3 cellular contexts compared by ENCODE assay signal in the genomic region with DNA sequence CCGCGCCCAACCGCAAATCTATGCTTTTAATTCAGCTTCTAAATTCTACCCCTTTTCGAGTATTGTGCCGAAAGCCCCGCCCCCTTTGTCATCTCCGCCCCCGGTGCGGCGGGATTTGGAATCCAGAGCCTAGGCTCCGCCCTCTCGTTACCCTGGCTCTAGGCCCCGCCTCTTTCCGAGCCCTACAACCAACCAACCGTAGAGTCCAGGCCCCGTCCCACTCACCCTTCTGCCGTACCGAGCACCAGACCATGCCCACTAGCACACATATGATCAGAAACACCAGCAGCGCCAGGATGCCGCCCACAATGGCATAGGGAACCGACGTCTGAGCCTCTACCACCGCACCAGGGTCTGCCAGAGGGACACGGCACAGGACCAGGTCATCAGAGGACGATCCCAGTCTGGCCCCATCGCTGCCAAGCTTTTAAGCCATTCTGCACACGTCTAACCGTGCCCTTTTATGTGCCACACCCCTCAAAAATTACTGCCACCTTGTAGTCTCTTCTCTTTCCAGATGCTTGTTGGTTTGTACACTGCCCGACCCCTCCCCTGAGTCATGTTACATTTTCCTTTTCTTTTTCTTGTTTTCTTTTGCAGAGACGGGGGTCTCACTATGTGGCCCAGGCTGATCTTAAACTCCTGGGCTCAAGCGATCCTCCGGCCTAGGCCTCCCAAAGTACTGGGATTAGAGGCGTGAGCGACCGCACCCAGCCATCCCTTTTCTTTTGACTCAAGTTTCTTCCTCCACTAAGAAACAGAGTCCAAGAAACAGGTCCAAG.
TF ChIP-seq lines count a peak whose summit lies in the region.

No MANE protein-coding gene starts in this region.

TF ChIP-seq in SK-N-SH, 30 proteins besides CTCF, POLR2A, EP300 and RAD21:
- TF ChIP-seq, protein P1, sequence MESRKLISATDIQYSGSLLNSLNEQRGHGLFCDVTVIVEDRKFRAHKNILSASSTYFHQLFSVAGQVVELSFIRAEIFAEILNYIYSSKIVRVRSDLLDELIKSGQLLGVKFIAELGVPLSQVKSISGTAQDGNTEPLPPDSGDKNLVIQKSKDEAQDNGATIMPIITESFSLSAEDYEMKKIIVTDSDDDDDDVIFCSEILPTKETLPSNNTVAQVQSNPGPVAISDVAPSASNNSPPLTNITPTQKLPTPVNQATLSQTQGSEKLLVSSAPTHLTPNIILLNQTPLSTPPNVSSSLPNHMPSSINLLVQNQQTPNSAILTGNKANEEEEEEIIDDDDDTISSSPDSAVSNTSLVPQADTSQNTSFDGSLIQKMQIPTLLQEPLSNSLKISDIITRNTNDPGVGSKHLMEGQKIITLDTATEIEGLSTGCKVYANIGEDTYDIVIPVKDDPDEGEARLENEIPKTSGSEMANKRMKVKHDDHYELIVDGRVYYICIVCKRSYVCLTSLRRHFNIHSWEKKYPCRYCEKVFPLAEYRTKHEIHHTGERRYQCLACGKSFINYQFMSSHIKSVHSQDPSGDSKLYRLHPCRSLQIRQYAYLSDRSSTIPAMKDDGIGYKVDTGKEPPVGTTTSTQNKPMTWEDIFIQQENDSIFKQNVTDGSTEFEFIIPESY (IDR thresholded peaks at IDR 0.05; ENCODE audit: borderline replicate concordance, low read depth), result no peak
- TF ChIP-seq USF1 (IDR thresholded peaks at IDR 0.05; ENCODE audit: borderline replicate concordance, low read depth), result no peak
- no peak for TF ChIP-seq GABPA (IDR thresholded peaks at IDR 0.05; ENCODE audit: low read depth)
- no peak for TF ChIP-seq MEF2A (IDR thresholded peaks at IDR 0.05; ENCODE audit: borderline replicate concordance, low read depth)
- no peak for TF ChIP-seq NRF1 (IDR thresholded peaks at IDR 0.05; ENCODE audit: low read depth, low read length)
- TF ChIP-seq TCF12 (IDR thresholded peaks at IDR 0.05), result no peak

TF ChIP-seq in SK-N-SH treated with all-trans-retinoic acid at 6 μM for 48 hours, 23 proteins besides CTCF, POLR2A, EP300 and RAD21:
- TF ChIP-seq ZNF565 (CRISPR knock-in tag; conservative IDR thresholded peaks at IDR 0.05; ENCODE audit: low read depth), result no peak
- TF ChIP-seq, protein P2, sequence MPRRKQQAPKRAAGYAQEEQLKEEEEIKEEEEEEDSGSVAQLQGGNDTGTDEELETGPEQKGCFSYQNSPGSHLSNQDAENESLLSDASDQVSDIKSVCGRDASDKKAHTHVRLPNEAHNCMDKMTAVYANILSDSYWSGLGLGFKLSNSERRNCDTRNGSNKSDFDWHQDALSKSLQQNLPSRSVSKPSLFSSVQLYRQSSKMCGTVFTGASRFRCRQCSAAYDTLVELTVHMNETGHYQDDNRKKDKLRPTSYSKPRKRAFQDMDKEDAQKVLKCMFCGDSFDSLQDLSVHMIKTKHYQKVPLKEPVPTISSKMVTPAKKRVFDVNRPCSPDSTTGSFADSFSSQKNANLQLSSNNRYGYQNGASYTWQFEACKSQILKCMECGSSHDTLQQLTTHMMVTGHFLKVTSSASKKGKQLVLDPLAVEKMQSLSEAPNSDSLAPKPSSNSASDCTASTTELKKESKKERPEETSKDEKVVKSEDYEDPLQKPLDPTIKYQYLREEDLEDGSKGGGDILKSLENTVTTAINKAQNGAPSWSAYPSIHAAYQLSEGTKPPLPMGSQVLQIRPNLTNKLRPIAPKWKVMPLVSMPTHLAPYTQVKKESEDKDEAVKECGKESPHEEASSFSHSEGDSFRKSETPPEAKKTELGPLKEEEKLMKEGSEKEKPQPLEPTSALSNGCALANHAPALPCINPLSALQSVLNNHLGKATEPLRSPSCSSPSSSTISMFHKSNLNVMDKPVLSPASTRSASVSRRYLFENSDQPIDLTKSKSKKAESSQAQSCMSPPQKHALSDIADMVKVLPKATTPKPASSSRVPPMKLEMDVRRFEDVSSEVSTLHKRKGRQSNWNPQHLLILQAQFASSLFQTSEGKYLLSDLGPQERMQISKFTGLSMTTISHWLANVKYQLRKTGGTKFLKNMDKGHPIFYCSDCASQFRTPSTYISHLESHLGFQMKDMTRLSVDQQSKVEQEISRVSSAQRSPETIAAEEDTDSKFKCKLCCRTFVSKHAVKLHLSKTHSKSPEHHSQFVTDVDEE (CRISPR knock-in tag; IDR thresholded peaks at IDR 0.05), result no peak
- no peak for TF ChIP-seq BACH2 (CRISPR knock-in tag; IDR thresholded peaks at IDR 0.05; ENCODE audit: borderline replicate concordance)
- TF ChIP-seq, protein P3, sequence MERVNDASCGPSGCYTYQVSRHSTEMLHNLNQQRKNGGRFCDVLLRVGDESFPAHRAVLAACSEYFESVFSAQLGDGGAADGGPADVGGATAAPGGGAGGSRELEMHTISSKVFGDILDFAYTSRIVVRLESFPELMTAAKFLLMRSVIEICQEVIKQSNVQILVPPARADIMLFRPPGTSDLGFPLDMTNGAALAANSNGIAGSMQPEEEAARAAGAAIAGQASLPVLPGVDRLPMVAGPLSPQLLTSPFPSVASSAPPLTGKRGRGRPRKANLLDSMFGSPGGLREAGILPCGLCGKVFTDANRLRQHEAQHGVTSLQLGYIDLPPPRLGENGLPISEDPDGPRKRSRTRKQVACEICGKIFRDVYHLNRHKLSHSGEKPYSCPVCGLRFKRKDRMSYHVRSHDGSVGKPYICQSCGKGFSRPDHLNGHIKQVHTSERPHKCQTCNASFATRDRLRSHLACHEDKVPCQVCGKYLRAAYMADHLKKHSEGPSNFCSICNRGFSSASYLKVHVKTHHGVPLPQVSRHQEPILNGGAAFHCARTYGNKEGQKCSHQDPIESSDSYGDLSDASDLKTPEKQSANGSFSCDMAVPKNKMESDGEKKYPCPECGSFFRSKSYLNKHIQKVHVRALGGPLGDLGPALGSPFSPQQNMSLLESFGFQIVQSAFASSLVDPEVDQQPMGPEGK (CRISPR knock-in tag; IDR thresholded peaks at IDR 0.05; ENCODE audit: borderline replicate concordance), result no peak
- no peak for TF ChIP-seq SNAI2 (CRISPR knock-in tag; IDR thresholded peaks at IDR 0.05)
- TF ChIP-seq TCF4 (CRISPR knock-in tag; IDR thresholded peaks at IDR 0.05; ENCODE audit: borderline replicate concordance), result no peak
- TF ChIP-seq ZNF8 (CRISPR knock-in tag; IDR thresholded peaks at IDR 0.05), result no peak
- no peak for TF ChIP-seq ZFP30 (CRISPR knock-in tag; IDR thresholded peaks at IDR 0.05)
- TF ChIP-seq ESRRG (CRISPR knock-in tag; IDR thresholded peaks at IDR 0.05), result no peak
- TF ChIP-seq, protein P4, sequence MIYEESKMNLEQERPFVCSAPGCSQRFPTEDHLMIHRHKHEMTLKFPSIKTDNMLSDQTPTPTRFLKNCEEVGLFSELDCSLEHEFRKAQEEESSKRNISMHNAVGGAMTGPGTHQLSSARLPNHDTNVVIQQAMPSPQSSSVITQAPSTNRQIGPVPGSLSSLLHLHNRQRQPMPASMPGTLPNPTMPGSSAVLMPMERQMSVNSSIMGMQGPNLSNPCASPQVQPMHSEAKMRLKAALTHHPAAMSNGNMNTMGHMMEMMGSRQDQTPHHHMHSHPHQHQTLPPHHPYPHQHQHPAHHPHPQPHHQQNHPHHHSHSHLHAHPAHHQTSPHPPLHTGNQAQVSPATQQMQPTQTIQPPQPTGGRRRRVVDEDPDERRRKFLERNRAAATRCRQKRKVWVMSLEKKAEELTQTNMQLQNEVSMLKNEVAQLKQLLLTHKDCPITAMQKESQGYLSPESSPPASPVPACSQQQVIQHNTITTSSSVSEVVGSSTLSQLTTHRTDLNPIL (CRISPR knock-in tag; IDR thresholded peaks at IDR 0.05; ENCODE audit: low read depth), result no peak
- TF ChIP-seq ZNF70 (CRISPR knock-in tag; IDR thresholded peaks at IDR 0.05), result no peak
- no peak for TF ChIP-seq POU6F1 (CRISPR knock-in tag; IDR thresholded peaks at IDR 0.05; ENCODE audit: borderline replicate concordance, low read depth)
- no peak for TF ChIP-seq ZFP3 (CRISPR knock-in tag; IDR thresholded peaks at IDR 0.05)
- TF ChIP-seq CSDC2 (CRISPR knock-in tag; IDR thresholded peaks at IDR 0.05), result no peak
- TF ChIP-seq TOX (CRISPR knock-in tag; IDR thresholded peaks at IDR 0.05; ENCODE audit: borderline replicate concordance), result no peak
- TF ChIP-seq OSR1 (CRISPR knock-in tag; IDR thresholded peaks at IDR 0.05), result no peak

TF ChIP-seq in K562, 482 proteins besides CTCF, POLR2A, EP300 and RAD21 (continues in another document):
- TF ChIP-seq ZNF586 (CRISPR knock-in tag; conservative IDR thresholded peaks at IDR 0.05) (no peak), HDAC6 (IDR thresholded peaks at IDR 0.05; ENCODE audit: low read depth, low read length) (no peak), CXXC5 (CRISPR knock-in tag; IDR thresholded peaks at IDR 0.05) (peak; percentile 36; the same call in 1 of the 2 replicates), LARP7 (IDR thresholded peaks at IDR 0.05) (peak; percentile 65; the same call in 1 of the 2 replicates), ETV5 (CRISPR knock-in tag; IDR thresholded peaks at IDR 0.05; ENCODE audit: low read depth) (0 out of 2 replicates have a peak, but pooled peaks have one; percentile 31), PHF21A (IDR thresholded peaks at IDR 0.05; ENCODE audit: borderline replicate concordance, low read depth) (no peak), PHTF2 (CRISPR knock-in tag; IDR thresholded peaks at IDR 0.05) (no peak), STAT5B (CRISPR knock-in tag; IDR thresholded peaks at IDR 0.05) (no peak), FOS (IDR thresholded peaks at IDR 0.05; ENCODE audit: extremely low read depth, insufficient read length) (no peak), HMGN3 (IDR thresholded peaks at IDR 0.05; ENCODE audit: borderline replicate concordance, extremely low read depth, insufficient read length, low read depth, low read length) (peak; percentile 18), POLR2G (IDR thresholded peaks at IDR 0.05; ENCODE audit: low read depth, low read length) (peak; percentile 57), MCM3 (IDR thresholded peaks at IDR 0.05) (no peak), NRF1 (conservative IDR thresholded peaks at IDR 0.05 in 1 of 2, IDR thresholded peaks at IDR 0.05 in 1 of 2) (peak in 1 of 2 experiments; percentile 38; a peak in 1 of 4 replicates), ZNF639 (CRISPR knock-in tag; conservative IDR thresholded peaks at IDR 0.05 in 1 of 2, IDR thresholded peaks at IDR 0.05 in 1 of 2) (no peak), MYBL2 (IDR thresholded peaks at IDR 0.05; ENCODE audit: low read depth) (no peak), MYBL2 (CRISPR knock-in tag; IDR thresholded peaks at IDR 0.05; ENCODE audit: borderline replicate concordance) (no peak)
- TF ChIP-seq, protein P5, sequence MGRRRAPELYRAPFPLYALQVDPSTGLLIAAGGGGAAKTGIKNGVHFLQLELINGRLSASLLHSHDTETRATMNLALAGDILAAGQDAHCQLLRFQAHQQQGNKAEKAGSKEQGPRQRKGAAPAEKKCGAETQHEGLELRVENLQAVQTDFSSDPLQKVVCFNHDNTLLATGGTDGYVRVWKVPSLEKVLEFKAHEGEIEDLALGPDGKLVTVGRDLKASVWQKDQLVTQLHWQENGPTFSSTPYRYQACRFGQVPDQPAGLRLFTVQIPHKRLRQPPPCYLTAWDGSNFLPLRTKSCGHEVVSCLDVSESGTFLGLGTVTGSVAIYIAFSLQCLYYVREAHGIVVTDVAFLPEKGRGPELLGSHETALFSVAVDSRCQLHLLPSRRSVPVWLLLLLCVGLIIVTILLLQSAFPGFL (CRISPR knock-in tag; IDR thresholded peaks at IDR 0.05), result 0 out of 2 replicates have a peak, but pooled peaks have one; percentile 28
- TF ChIP-seq, protein P6, sequence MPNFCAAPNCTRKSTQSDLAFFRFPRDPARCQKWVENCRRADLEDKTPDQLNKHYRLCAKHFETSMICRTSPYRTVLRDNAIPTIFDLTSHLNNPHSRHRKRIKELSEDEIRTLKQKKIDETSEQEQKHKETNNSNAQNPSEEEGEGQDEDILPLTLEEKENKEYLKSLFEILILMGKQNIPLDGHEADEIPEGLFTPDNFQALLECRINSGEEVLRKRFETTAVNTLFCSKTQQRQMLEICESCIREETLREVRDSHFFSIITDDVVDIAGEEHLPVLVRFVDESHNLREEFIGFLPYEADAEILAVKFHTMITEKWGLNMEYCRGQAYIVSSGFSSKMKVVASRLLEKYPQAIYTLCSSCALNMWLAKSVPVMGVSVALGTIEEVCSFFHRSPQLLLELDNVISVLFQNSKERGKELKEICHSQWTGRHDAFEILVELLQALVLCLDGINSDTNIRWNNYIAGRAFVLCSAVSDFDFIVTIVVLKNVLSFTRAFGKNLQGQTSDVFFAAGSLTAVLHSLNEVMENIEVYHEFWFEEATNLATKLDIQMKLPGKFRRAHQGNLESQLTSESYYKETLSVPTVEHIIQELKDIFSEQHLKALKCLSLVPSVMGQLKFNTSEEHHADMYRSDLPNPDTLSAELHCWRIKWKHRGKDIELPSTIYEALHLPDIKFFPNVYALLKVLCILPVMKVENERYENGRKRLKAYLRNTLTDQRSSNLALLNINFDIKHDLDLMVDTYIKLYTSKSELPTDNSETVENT (CRISPR knock-in tag; IDR thresholded peaks at IDR 0.05), result no peak
- TF ChIP-seq, protein P7, sequence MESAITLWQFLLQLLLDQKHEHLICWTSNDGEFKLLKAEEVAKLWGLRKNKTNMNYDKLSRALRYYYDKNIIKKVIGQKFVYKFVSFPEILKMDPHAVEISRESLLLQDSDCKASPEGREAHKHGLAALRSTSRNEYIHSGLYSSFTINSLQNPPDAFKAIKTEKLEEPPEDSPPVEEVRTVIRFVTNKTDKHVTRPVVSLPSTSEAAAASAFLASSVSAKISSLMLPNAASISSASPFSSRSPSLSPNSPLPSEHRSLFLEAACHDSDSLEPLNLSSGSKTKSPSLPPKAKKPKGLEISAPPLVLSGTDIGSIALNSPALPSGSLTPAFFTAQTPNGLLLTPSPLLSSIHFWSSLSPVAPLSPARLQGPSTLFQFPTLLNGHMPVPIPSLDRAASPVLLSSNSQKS (CRISPR knock-in tag; IDR thresholded peaks at IDR 0.05), result no peak
- TF ChIP-seq, protein P3 (CRISPR knock-in tag; IDR thresholded peaks at IDR 0.05; ENCODE audit: borderline replicate concordance), result no peak
- TF ChIP-seq, protein P8, sequence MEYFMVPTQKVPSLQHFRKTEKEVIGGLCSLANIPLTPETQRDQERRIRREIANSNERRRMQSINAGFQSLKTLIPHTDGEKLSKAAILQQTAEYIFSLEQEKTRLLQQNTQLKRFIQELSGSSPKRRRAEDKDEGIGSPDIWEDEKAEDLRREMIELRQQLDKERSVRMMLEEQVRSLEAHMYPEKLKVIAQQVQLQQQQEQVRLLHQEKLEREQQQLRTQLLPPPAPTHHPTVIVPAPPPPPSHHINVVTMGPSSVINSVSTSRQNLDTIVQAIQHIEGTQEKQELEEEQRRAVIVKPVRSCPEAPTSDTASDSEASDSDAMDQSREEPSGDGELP (CRISPR knock-in tag; IDR thresholded peaks at IDR 0.05; ENCODE audit: borderline replicate concordance), result peak; percentile 36; the same call in 1 of the 2 replicates
